ENCODE assay signal across 22 cellular contexts in the genomic region with DNA sequence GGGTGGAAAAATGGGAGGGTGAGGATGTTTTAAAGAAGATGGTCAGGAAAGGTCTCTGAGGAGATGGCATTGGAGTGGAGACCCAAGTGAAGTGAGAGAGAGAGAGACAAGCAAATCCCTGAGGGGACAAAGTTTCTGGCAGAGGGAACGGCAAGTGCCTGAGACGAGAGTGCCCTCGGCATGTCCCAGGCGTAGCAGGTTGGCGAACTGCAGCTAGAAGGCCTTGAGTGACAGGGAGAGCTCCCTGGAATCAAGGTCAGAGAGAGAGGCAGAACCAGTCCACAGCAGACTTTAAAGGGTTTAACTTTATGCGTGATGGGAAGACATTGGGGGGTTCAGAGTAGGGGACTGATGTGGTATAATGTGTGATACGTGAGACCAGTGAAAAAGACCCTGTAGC.
"Had no signal": no experiment of that assay in that cellular context is flagged by ENCODE, and none has a peak within 500 bp of the region (broad histone marks: within the 10 kb centered on the region; RNA-seq: fewer than 3 reads in every experiment).

No MANE protein-coding gene starts in this region.

- H3K27me3 ChIP-seq: SJSA1 had no signal

- H3K4me1 ChIP-seq: SJSA1 had no signal

- H3K4me3 ChIP-seq: SJSA1, SK-N-MC had no signal

- DNase-seq: Karpas-422, KG1, MM.1S, NCI-H1092 treated with DMSO at 0.1 percent for 48 hours, NCI-H1436, NCI-H187, NCI-H2029, NCI-H2081 treated with DMSO at 0.1 percent for 48 hours, NCI-H2171, NCI-H226, NCI-H446, NCI-H510A, NCI-H524 treated with DMSO at 0.1 percent for 48 hours, NCI-H69, NCI-H774, PC-3, SIG-M5, SW 1271 had no signal

- ATAC-seq: Panc1, PC-3 had no signal

- H3K9me3 ChIP-seq: SJSA1 had no signal

- H3K27ac ChIP-seq: RWPE1, SJSA1, SK-N-MC had no signal

- H3K36me3 ChIP-seq: SJSA1 had no signal
